ENCODE assay signal across 1 cellular context in genomic region chr7:135217645-135218509, GRCh38.
TF ChIP-seq lines count a peak whose summit lies in the region.

No MANE protein-coding gene starts in this region.

TF ChIP-seq in HepG2, 621 proteins besides CTCF, POLR2A, EP300 and RAD21 (continues in another document):
- TF ChIP-seq HNF1B (CRISPR knock-in tag; IDR thresholded peaks at IDR 0.05), result peak; percentile 78; the same call in 1 of the 2 replicates
- no peak for TF ChIP-seq ZNF17 (CRISPR knock-in tag; IDR thresholded peaks at IDR 0.05)
- 0 out of 2 replicates have a peak, but pooled peaks have one; percentile 17 for TF ChIP-seq MAX (IDR thresholded peaks at IDR 0.05)
- no peak for TF ChIP-seq FOSL1 (CRISPR knock-in tag; IDR thresholded peaks at IDR 0.05; ENCODE audit: borderline replicate concordance)
- TF ChIP-seq CBX2 (IDR thresholded peaks at IDR 0.05; ENCODE audit: low read depth, low read length), result no peak
- no peak for TF ChIP-seq CBX2 (CRISPR knock-in tag; IDR thresholded peaks at IDR 0.05; ENCODE audit: low read depth)
- peak; percentile 71; the same call in 1 of the 2 replicates for TF ChIP-seq ZNF292 (CRISPR knock-in tag; IDR thresholded peaks at IDR 0.05; ENCODE audit: borderline replicate concordance, low read depth)
- peak; percentile 64 for TF ChIP-seq SAP130 (CRISPR knock-in tag; IDR thresholded peaks at IDR 0.05; ENCODE audit: low read depth)
- TF ChIP-seq ZNF33B (CRISPR knock-in tag; IDR thresholded peaks at IDR 0.05), result no peak
- TF ChIP-seq CBX1 (IDR thresholded peaks at IDR 0.05; ENCODE audit: low read depth), result no peak
- TF ChIP-seq HOXA5 (CRISPR knock-in tag; IDR thresholded peaks at IDR 0.05), result 0 out of 2 replicates have a peak, but pooled peaks have one; percentile 65
- TF ChIP-seq GFI1 (CRISPR knock-in tag; IDR thresholded peaks at IDR 0.05; ENCODE audit: borderline replicate concordance), result peak; percentile 80
- TF ChIP-seq DPF2 (CRISPR knock-in tag; IDR thresholded peaks at IDR 0.05; ENCODE audit: borderline replicate concordance, low read depth), result peak; percentile 48; the same call in 1 of the 2 replicates
- no peak for TF ChIP-seq RERE (CRISPR knock-in tag; IDR thresholded peaks at IDR 0.05; ENCODE audit: low read depth)
- no peak for TF ChIP-seq ATF5 (CRISPR knock-in tag; IDR thresholded peaks at IDR 0.05; ENCODE audit: low read depth)
- TF ChIP-seq SRSF4 (IDR thresholded peaks at IDR 0.05; ENCODE audit: low read depth, low read length, poor library complexity, severe bottlenecking), result no peak
- peak; percentile 47 for TF ChIP-seq MED1 (CRISPR knock-in tag; IDR thresholded peaks at IDR 0.05)
- TF ChIP-seq BCL6 (CRISPR knock-in tag; IDR thresholded peaks at IDR 0.05), result peak; percentile 24; the same call in 1 of the 2 replicates
- peak; percentile 36; the same call in 1 of the 2 replicates for TF ChIP-seq TGIF2 (CRISPR knock-in tag; IDR thresholded peaks at IDR 0.05)
- TF ChIP-seq NCOA1 (CRISPR knock-in tag; IDR thresholded peaks at IDR 0.05), result no peak
- no peak for TF ChIP-seq ZNF350 (CRISPR knock-in tag; IDR thresholded peaks at IDR 0.05; ENCODE audit: borderline replicate concordance, low read depth)
- TF ChIP-seq FOXP4 (CRISPR knock-in tag; IDR thresholded peaks at IDR 0.05), result peak; percentile 31; the same call in 1 of the 2 replicates
- TF ChIP-seq HNRNPUL1 (IDR thresholded peaks at IDR 0.05; ENCODE audit: low read depth, low read length), result 0 out of 2 replicates have a peak, but pooled peaks have one; percentile 41
- TF ChIP-seq ATF4 (CRISPR knock-in tag; IDR thresholded peaks at IDR 0.05), result peak; percentile 34 to 93; a peak in 3 of 4 replicates
- no peak for TF ChIP-seq MBD4 (IDR thresholded peaks at IDR 0.05; ENCODE audit: borderline replicate concordance, low read length)
- no peak for TF ChIP-seq CEBPZ (IDR thresholded peaks at IDR 0.05; ENCODE audit: low read length)
- TF ChIP-seq NFE2 (CRISPR knock-in tag; IDR thresholded peaks at IDR 0.05), result no peak
- peak; percentile 95 for TF ChIP-seq HNF1A (IDR thresholded peaks at IDR 0.05; ENCODE audit: low read depth)
- peak; percentile 94 for TF ChIP-seq HNF1A (CRISPR knock-in tag; IDR thresholded peaks at IDR 0.05; ENCODE audit: borderline replicate concordance)
- TF ChIP-seq ZNF430 (CRISPR knock-in tag; IDR thresholded peaks at IDR 0.05), result 0 out of 2 replicates have a peak, but pooled peaks have one; percentile 41
- peak; percentile 8; the same call in 1 of the 2 replicates for TF ChIP-seq FOXK1 (CRISPR knock-in tag; IDR thresholded peaks at IDR 0.05; ENCODE audit: borderline replicate concordance, low read depth)
- no peak for TF ChIP-seq HCFC1 (IDR thresholded peaks at IDR 0.05; ENCODE audit: low read depth, low read length)
- TF ChIP-seq ZSCAN25 (CRISPR knock-in tag; IDR thresholded peaks at IDR 0.05), result no peak
- peak; percentile 76 for TF ChIP-seq LCORL (IDR thresholded peaks at IDR 0.05)
- TF ChIP-seq LCORL (CRISPR knock-in tag; IDR thresholded peaks at IDR 0.05), result peak; percentile 93
- TF ChIP-seq ZNF605 (CRISPR knock-in tag; IDR thresholded peaks at IDR 0.05), result peak; percentile 73; the same call in 1 of the 2 replicates
- TF ChIP-seq ZNF773 (CRISPR knock-in tag; IDR thresholded peaks at IDR 0.05; ENCODE audit: borderline replicate concordance), result no peak
- TF ChIP-seq YEATS4 (CRISPR knock-in tag; IDR thresholded peaks at IDR 0.05; ENCODE audit: borderline replicate concordance), result peak; percentile 67
- peak; percentile 80 for TF ChIP-seq ZNF263 (CRISPR knock-in tag; IDR thresholded peaks at IDR 0.05)
